Comparison of ENCODE assay signal across 10 cellular contexts in the genomic region with DNA sequence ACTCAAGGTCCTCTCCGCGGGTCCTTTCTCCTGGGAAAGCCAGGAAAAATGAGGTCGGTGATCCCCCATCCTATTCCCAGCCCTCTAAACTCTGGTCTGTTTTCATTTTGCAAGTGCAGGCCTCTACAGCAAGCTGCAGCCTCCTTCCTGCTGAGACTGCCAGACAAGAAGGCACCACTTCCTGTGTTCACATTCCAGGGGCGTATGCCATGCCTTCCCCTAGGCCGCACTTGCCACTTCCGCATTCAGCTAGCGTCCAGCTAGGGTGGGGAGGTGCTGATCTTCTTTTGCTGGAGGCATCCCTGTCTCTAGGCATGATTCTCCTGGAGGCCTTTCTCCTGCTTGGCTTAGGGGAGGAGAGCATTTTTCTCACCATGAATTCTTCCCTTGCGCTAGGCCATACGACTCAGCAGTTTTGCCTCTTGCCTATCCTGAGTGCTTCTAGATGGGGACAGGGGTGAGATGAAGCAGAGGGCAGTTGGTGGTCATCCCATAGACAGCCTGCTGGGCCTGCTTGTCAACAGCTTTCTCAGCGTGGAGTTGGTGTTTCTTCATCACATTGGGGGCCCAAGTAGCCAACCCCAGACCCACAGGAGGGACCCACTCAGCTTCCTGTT.
DNase-seq lines count a peak whose midpoint lies in the region; ATAC-seq and TF ChIP-seq lines count a peak whose summit lies in the region.
"Had no signal": no experiment of that assay in that cellular context is flagged by ENCODE, and none has a peak within 500 bp of the region (broad histone marks: within the 10 kb centered on the region; RNA-seq: fewer than 3 reads in every experiment).

No MANE protein-coding gene starts in this region.

- POLR2A ChIA-PET in T-cell (lab: Charles Lee) = no interaction called here

- H3K27me3 ChIP-seq in heart right ventricle = no peaks in the 10 kb centered on the region
- H3K27me3 ChIP-seq in spleen (replicated peaks in 1 of 7) = no peaks in the 10 kb centered on the region
- H3K27me3 ChIP-seq in colonic mucosa = no peaks in the 10 kb centered on the region
- H3K27me3 ChIP-seq: BE2C had no signal

- no peak overlapping the region for H3K9ac ChIP-seq in colonic mucosa (ENCODE audit: low read depth in 2 of 2, low read length in 2 of 2)

- H3K36me3 ChIP-seq in heart right ventricle (no peaks in the 10 kb centered on the region), spleen (no peaks in the 10 kb centered on the region), colonic mucosa (no peaks in the 10 kb centered on the region)
- H3K36me3 ChIP-seq: BE2C had no signal

- WGBS in heart right ventricle, 2 donors = 70 to 73% methylated on average over 10 of the region's 10 CpGs
- 40 to 55% (median 46%) methylated on average over 10 of the region's 10 CpGs for WGBS in spleen, 5 donors

- H3K4me3 ChIP-seq in heart right ventricle (no peak overlapping the region), spleen (no peak overlapping the region), colonic mucosa (no peak overlapping the region)

- H3K27me3 Mint-ChIP-seq in activated T-cell treated with anti-CD3 and anti-CD28 coated beads, Interleukin-2, amount 50 U/mL, for 24 hours = no peaks in the 10 kb centered on the region
- no peaks in the 10 kb centered on the region for H3K27me3 Mint-ChIP-seq in T-cell

- H3K9me3 ChIP-seq in heart right ventricle (no peaks in the 10 kb centered on the region), spleen (no peaks in the 10 kb centered on the region), colonic mucosa (no peaks in the 10 kb centered on the region)
- H3K9me3 ChIP-seq: BE2C had no signal

- H3K36me3 Mint-ChIP-seq in activated T-cell treated with anti-CD3 and anti-CD28 coated beads, Interleukin-2, amount 50 U/mL, for 24 hours (ENCODE audit: low read depth) = no peaks in the 10 kb centered on the region
- no peaks in the 10 kb centered on the region for H3K36me3 Mint-ChIP-seq in T-cell

- ATAC-seq in T-cell (replicated peaks in 1 of 4) (peak in 3 of 4 experiments; percentile 36 to 68 (median 45)), heart right ventricle (peak in 7 of 8 donors; percentile 38 to 68 (median 49)), GM19463 (IDR thresholded peaks at IDR 0.05; ENCODE audit: unreplicated experiment) (no peak)

- H3K4me1 ChIP-seq in heart right ventricle (peaks cover 0 to 8% (median 0%) of the 10 kb centered on the region in 9 donors), spleen (peaks cover 0 to 15% (median 10%) of the 10 kb centered on the region in 6 donors), colonic mucosa (no peaks in the 10 kb centered on the region)

- H3K27ac Mint-ChIP-seq in activated T-cell treated with anti-CD3 and anti-CD28 coated beads, Interleukin-2, amount 50 U/mL, for 24 hours = peak overlapping the region; percentile 53
- H3K27ac Mint-ChIP-seq in T-cell = peak overlapping the region; percentile 68 to 71

- peak; percentile 39 for DNase-seq in activated T-cell treated with anti-CD3 and anti-CD28 coated beads, Interleukin-2, amount 50 U/mL, for 24 hours
- no peak for DNase-seq in activated T-cell treated with anti-CD3 and anti-CD28 coated beads for 4 hours
- peak in 6 of 34 experiments; percentile 1 to 24 (median 4) for DNase-seq in T-cell
- DNase-seq in heart right ventricle = peak in 1 of 2 donors; percentile 28
- DNase-seq in spleen = peak; percentile 79
- DNase-seq in DMS 273 treated with DMSO at 0.1 percent for 48 hours (lab: John Stamatoyannopoulos, UW) = no peak
- DNase-seq in colonic mucosa = no peak
- DNase-seq: BE2C; stimulated activated CD4-positive, alpha-beta T cell treated with anti-CD3 and anti-CD28 coated beads, Interleukin-2, amount 100 ng/mL, for 48 hours had no signal

- TF ChIP-seq CTCF in heart right ventricle (IDR thresholded peaks at IDR 0.05) = no peak
- TF ChIP-seq CTCF in spleen (IDR thresholded peaks at IDR 0.05 in 8 of 11, conservative IDR thresholded peaks at IDR 0.05 in 3 of 11) = no peak
- no peak for TF ChIP-seq CTCF in colonic mucosa (IDR thresholded peaks at IDR 0.05)

- CTCF ChIA-PET in T-cell (lab: Charles Lee) = no interaction called here

- H3K4me1 Mint-ChIP-seq in activated T-cell treated with anti-CD3 and anti-CD28 coated beads, Interleukin-2, amount 50 U/mL, for 24 hours (ENCODE audit: low read depth) = peaks cover 17% of the 10 kb centered on the region
- peaks cover 11 to 23% (median 20%) of the 10 kb centered on the region in 3 donors for H3K4me1 Mint-ChIP-seq in T-cell

- H3K27ac ChIP-seq in heart right ventricle = no peak overlapping the region
- H3K27ac ChIP-seq in spleen = peak overlapping the region in 2 of 8 donors; percentile 6 to 38
- H3K27ac ChIP-seq in colonic mucosa = no peak overlapping the region

- TF ChIP-seq POLR2A in spleen (IDR thresholded peaks at IDR 0.05) = no peak

- H3K4me3 Mint-ChIP-seq in activated T-cell treated with anti-CD3 and anti-CD28 coated beads, Interleukin-2, amount 50 U/mL, for 24 hours = no peak overlapping the region
- peak overlapping the region in 1 of 3 donors; percentile 66 for H3K4me3 Mint-ChIP-seq in T-cell

- H3K9me3 Mint-ChIP-seq in activated T-cell treated with anti-CD3 and anti-CD28 coated beads, Interleukin-2, amount 50 U/mL, for 24 hours = no peaks in the 10 kb centered on the region
- H3K9me3 Mint-ChIP-seq in T-cell = no peaks in the 10 kb centered on the region

- intact Hi-C loops in heart right ventricle (cut with DNase I) = no loop called here
- intact Hi-C loops in spleen (cut with DNase I; ENCODE audit: low total_unique reads) = no loop called here
- intact Hi-C loops in colonic mucosa (cut with DNase I) = no loop called here

Comparison
In these comparisons a context has a peak if more than half of its experiments do, and no peak if none do; other contexts are left out.
1. DNase-seq: peak in activated T-cell treated with anti-CD3 and anti-CD28 coated beads, Interleukin-2, amount 50 U/mL, for 24 hours (single experiment) and spleen (single experiment); none in activated T-cell treated with anti-CD3 and anti-CD28 coated beads for 4 hours (single experiment), DMS 273 treated with DMSO at 0.1 percent for 48 hours (single experiment) and colonic mucosa (single experiment).